Comparison of ENCODE assay signal across 26 cellular contexts in the genomic region with DNA sequence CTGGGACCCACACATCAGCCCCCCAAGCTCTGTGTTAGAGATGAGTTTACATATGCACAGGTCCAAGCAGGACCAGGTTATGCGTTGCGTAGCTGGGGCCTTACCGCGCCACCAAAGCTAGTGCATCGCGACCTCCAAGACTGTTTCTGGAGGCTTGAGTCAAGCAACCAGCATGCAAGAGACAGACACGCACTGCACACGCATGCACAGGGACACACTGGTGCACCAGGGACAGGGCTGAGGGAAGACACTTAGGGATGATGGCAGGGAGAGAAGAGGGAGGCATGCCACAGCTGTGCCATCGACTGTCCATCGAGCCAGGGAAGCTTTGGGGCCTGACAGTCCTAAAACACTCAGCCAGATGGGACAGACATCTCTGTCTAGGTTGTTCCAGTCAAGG.
"Had no signal": no experiment of that assay in that cellular context is flagged by ENCODE, and none has a peak within 500 bp of the region (broad histone marks: within the 10 kb centered on the region; RNA-seq: fewer than 3 reads in every experiment).

No MANE protein-coding gene starts in this region.

- H3K9me3 ChIP-seq: lower lobe of right lung, prostate gland, testis, tibial nerve, upper lobe of right lung, uterus had no signal

- H3K36me3 ChIP-seq: lower lobe of right lung, prostate gland, tibial nerve, upper lobe of right lung, uterus had no signal

- H3K9ac ChIP-seq: parathyroid adenoma had no signal

- H3K27ac ChIP-seq: lower lobe of right lung, parathyroid adenoma, prostate gland, testis, tibial nerve, upper lobe of right lung, uterus had no signal

- H3K27me3 ChIP-seq: testis, tibial nerve, upper lobe of right lung, uterus had no signal

- H3K4me1 ChIP-seq: lower lobe of right lung, parathyroid adenoma, prostate gland, tibial nerve, upper lobe of right lung, uterus had no signal

- H2AFZ ChIP-seq: parathyroid adenoma had no signal

- FAIRE-seq: endometrium, frontal cortex, keratinocyte, small intestine had no signal

- H3K79me2 ChIP-seq: parathyroid adenoma had no signal

- H3K4me3 Mint-ChIP-seq: effector memory CD8-positive, alpha-beta T cell; naive thymus-derived CD8-positive, alpha-beta T cell; nephron progenitor cell; stimulated activated naive CD8-positive, alpha-beta T cell treated with anti-CD3 and anti-CD28 coated beads, Interleukin-15, amount 100 ng/mL, for 72 hours had no signal

- H3K36me3 Mint-ChIP-seq: naive thymus-derived CD8-positive, alpha-beta T cell had no signal

- H3K4me1 Mint-ChIP-seq: naive thymus-derived CD8-positive, alpha-beta T cell; nephron progenitor cell; stimulated activated naive CD8-positive, alpha-beta T cell treated with anti-CD3 and anti-CD28 coated beads, Interleukin-15, amount 100 ng/mL, for 72 hours had no signal

- ATAC-seq: effector memory CD8-positive, alpha-beta T cell; left ventricle myocardium superior; lower lobe of right lung; naive thymus-derived CD8-positive, alpha-beta T cell; right cardiac atrium; stimulated activated naive CD8-positive, alpha-beta T cell treated with anti-CD3 and anti-CD28 coated beads, Interleukin-15, amount 100 ng/mL, for 72 hours; upper lobe of right lung had no signal

- H3K9me3 Mint-ChIP-seq: effector memory CD8-positive, alpha-beta T cell; naive thymus-derived CD8-positive, alpha-beta T cell; nephron progenitor cell; stimulated activated naive CD8-positive, alpha-beta T cell treated with anti-CD3 and anti-CD28 coated beads, Interleukin-15, amount 100 ng/mL, for 72 hours had no signal

- DNase-seq: dermis blood vessel endothelial cell; effector memory CD8-positive, alpha-beta T cell; erythroblast; left ventricle myocardium superior; lower lobe of right lung; naive thymus-derived CD8-positive, alpha-beta T cell; nephron progenitor cell; right cardiac atrium; small intestine; stimulated activated CD4-positive, alpha-beta T cell treated with anti-CD3 and anti-CD28 coated beads, Interleukin-12 subunit alpha, Interleukin-12 subunit beta, amount 100 ng/mL, for 4 hours; stimulated activated CD4-positive, alpha-beta T cell treated with anti-CD3 and anti-CD28 coated beads, Interleukin-1b, Interleukin-23, amount 100 ng/mL, for 48 hours; stimulated activated CD4-positive, alpha-beta T cell treated with anti-CD3 and anti-CD28 coated beads, Interleukin-4, amount 100 ng/mL, for 1 hour; stimulated activated CD8-positive, alpha-beta memory T cell treated with anti-CD3 and anti-CD28 coated beads, Interleukin-4, amount 100 ng/mL, for 48 hours; stimulated activated naive CD4-positive, alpha-beta T cell; stimulated activated naive CD8-positive, alpha-beta T cell treated with anti-CD3 and anti-CD28 coated beads, Interleukin-15, amount 100 ng/mL, for 72 hours; substantia nigra; testis; upper lobe of right lung; uterus had no signal

- H3K27ac Mint-ChIP-seq: effector memory CD8-positive, alpha-beta T cell; naive thymus-derived CD8-positive, alpha-beta T cell; nephron progenitor cell had no signal

- H3K4me3 ChIP-seq: coronary artery, lower lobe of right lung, prostate gland, testis, tibial nerve, upper lobe of right lung, uterus had no signal

- H3K27me3 Mint-ChIP-seq: stimulated activated naive CD8-positive, alpha-beta T cell treated with anti-CD3 and anti-CD28 coated beads, Interleukin-15, amount 100 ng/mL, for 72 hours had no signal
